8 cellular contexts compared by ENCODE assay signal in the genomic region with DNA sequence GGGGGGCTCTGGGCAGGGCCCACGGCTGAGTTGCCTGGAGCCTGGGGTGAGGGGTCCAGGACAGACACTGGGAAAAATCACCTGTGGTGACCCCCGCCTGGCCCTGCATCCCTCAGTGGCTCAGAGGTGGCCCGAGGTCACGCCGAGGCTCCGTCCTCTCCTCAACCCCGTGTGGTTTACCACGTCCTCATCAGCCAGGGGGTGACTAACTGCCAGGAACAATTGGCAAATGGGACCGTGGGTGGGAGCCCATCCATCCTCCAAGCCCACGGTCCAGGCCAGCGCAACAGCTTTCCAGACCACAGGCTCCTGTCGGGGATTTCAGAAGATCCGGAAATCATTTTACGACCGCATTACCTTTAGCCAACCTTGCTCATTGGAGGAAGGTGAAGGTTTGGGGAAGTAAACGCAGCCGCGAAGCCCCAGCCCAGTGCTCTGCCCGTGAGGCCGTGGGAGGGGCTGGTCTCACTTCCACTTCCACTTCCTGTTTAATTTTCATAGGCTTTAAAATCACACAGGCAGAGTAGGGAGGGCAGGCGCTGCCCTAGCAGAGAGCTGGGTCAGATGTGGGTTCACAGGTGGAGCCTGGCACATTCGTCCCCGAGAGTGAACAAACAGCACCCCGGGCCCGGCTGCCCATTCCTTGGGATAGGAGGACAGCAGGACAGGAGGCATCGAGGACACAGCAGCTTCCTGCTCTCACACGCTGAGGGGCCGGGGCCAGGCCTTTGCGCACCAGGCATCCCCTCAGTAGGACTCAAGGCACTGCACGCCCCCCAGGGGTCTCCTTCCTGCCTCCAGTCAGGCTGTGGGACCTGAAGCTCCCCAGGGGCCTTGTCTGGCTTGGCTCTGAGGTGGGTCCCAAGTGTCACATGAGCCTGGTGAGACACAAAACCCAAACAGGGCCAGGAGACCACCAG. TPM values are rescaled to one million over a fixed set of nuclear protein-coding genes. Genes with fewer than 3 reads are reported as not detected.
DNase-seq lines count a peak whose midpoint lies in the region; ATAC-seq and TF ChIP-seq lines count a peak whose summit lies in the region.

No MANE protein-coding gene starts in this region.

- intact Hi-C loops in aorta (cut with DNase I): no loop called here

- H3K27me3 Mint-ChIP-seq in CD8-positive, alpha-beta memory T cell: peaks cover 7 to 10% of the 10 kb centered on the region in 2 donors
- peaks cover 10% of the 10 kb centered on the region for H3K27me3 Mint-ChIP-seq in activated CD4-positive, alpha-beta memory T cell treated with anti-CD3 and anti-CD28 coated beads, Interleukin-2, amount 10 ng/mL, durations not matched to agents 7 days and 5 days

- H3K4me3 Mint-ChIP-seq in CD8-positive, alpha-beta memory T cell: peak overlapping the region in 6 of 7 donors; percentile 66 to 80 (median 74)
- peak overlapping the region; percentile 56 for H3K4me3 Mint-ChIP-seq in activated CD4-positive, alpha-beta memory T cell treated with anti-CD3 and anti-CD28 coated beads, Interleukin-2, amount 10 ng/mL, durations not matched to agents 7 days and 5 days

- ATAC-seq in GM21390 (IDR thresholded peaks at IDR 0.05; ENCODE audit: unreplicated experiment) (peak; percentile 93), HG03571 (IDR thresholded peaks at IDR 0.05; ENCODE audit: unreplicated experiment) (peak; percentile 91), lung (ENCODE audit: insufficient read depth, low FRiP score) (peak; percentile 63), aorta (ENCODE audit: low FRiP score) (peak; percentile 12)

- peaks cover 3% of the 10 kb centered on the region for H3K27me3 ChIP-seq in CD8-positive, alpha-beta memory T cell (ENCODE audit: insufficient read depth, low read length, poor library complexity, severe bottlenecking)
- H3K27me3 ChIP-seq in lung (ENCODE audit: control insufficient read depth, insufficient read depth): peaks cover 3% of the 10 kb centered on the region
- H3K27me3 ChIP-seq in aorta (ENCODE audit: control insufficient read depth in 1 of 2, insufficient read depth in 2 of 2, low read length in 1 of 2): no peaks in the 10 kb centered on the region

- peak overlapping the region; percentile 60 for H3K4me3 ChIP-seq in CD8-positive, alpha-beta memory T cell (ENCODE audit: low read length)
- H3K4me3 ChIP-seq in lung (no peak overlapping the region), aorta (ENCODE audit: low read length in 2 of 2) (no peak overlapping the region)

- peaks cover 14% of the 10 kb centered on the region for H3K4me1 ChIP-seq in CD8-positive, alpha-beta memory T cell (ENCODE audit: insufficient read depth, low read length)
- H3K4me1 ChIP-seq in lung (ENCODE audit: control insufficient read depth in 2 of 2, insufficient read depth in 2 of 2, low read length in 2 of 2): peaks cover 0 to 2% of the 10 kb centered on the region in 2 donors
- H3K4me1 ChIP-seq in aorta (ENCODE audit: control insufficient read depth in 1 of 2, insufficient read depth in 2 of 2, low read length in 2 of 2): no peaks in the 10 kb centered on the region

- POLR2A ChIA-PET in CD8-positive, alpha-beta memory T cell (lab: Charles Lee): interaction anchor here (1.2 kb wide), 1 partner anchor 71 kb away, joined by 3 read pairs; no protein-coding TSS in a partner anchor
- POLR2A ChIA-PET in activated CD4-positive, alpha-beta memory T cell treated with anti-CD3 and anti-CD28 coated beads, Interleukin-2, amount 10 ng/mL, durations not matched to agents 7 days and 5 days (lab: Charles Lee): interaction anchor here (0.6 to 3.0 kb wide), 9 partner anchors 11 to 335 kb away, joined by 3 to 10 read pairs (median 4); partner anchors contain the start of gene EXOC3

- no peaks in the 10 kb centered on the region for H3K36me3 ChIP-seq in CD8-positive, alpha-beta memory T cell (ENCODE audit: insufficient read depth, low read length)
- no peaks in the 10 kb centered on the region for H3K36me3 ChIP-seq in lung (ENCODE audit: control insufficient read depth in 2 of 2, insufficient read depth in 2 of 2, low read length in 2 of 2)
- H3K36me3 ChIP-seq in aorta (ENCODE audit: control insufficient read depth in 1 of 2, insufficient read depth in 2 of 2, low read length in 1 of 2): no peaks in the 10 kb centered on the region

- H3K4me1 Mint-ChIP-seq in CD8-positive, alpha-beta memory T cell: peaks cover 9 to 26% (median 12%) of the 10 kb centered on the region in 3 donors
- H3K4me1 Mint-ChIP-seq in activated CD4-positive, alpha-beta memory T cell treated with anti-CD3 and anti-CD28 coated beads, Interleukin-2, amount 10 ng/mL, durations not matched to agents 7 days and 5 days: peaks cover 24% of the 10 kb centered on the region

- DNase-seq in CD8-positive, alpha-beta memory T cell: peak in 3 of 5 donors; percentile 26 to 58 (median 38)
- peak; percentile 71 for DNase-seq in activated CD4-positive, alpha-beta memory T cell treated with anti-CD3 and anti-CD28 coated beads, Interleukin-2, amount 10 ng/mL, durations not matched to agents 7 days and 5 days
- DNase-seq in lung (ENCODE audit: low spot score) (peak; percentile 60), aorta (peak; percentile 77 to 81), DMS53 treated with DMSO at 0.1 percent for 48 hours (lab: John Stamatoyannopoulos, UW; ENCODE audit: unreplicated experiment) (no peak), NCI-H345 treated with DMSO at 0.1 percent for 48 hours (lab: John Stamatoyannopoulos, UW; ENCODE audit: unreplicated experiment) (no peak)

- H3K9me3 ChIP-seq in CD8-positive, alpha-beta memory T cell (ENCODE audit: low read length): no peaks in the 10 kb centered on the region
- H3K9me3 ChIP-seq in lung (ENCODE audit: control insufficient read depth in 2 of 2, insufficient read depth in 1 of 2, low read length in 1 of 2) (peaks cover 0 to 8% of the 10 kb centered on the region in 2 donors), aorta (ENCODE audit: control insufficient read depth, low read length) (no peaks in the 10 kb centered on the region)

- CTCF ChIA-PET in CD8-positive, alpha-beta memory T cell (lab: Charles Lee): interaction anchor here (0.8 to 0.9 kb wide), 2 partner anchors 12 to 71 kb away, joined by 3 read pairs; no protein-coding TSS in a partner anchor
- CTCF ChIA-PET in activated CD4-positive, alpha-beta memory T cell treated with anti-CD3 and anti-CD28 coated beads, Interleukin-2, amount 10 ng/mL, durations not matched to agents 7 days and 5 days (lab: Charles Lee): no interaction called here

- H3K27ac ChIP-seq in CD8-positive, alpha-beta memory T cell (ENCODE audit: low read depth, low read length): no peak overlapping the region
- H3K27ac ChIP-seq in lung (ENCODE audit: low read depth in 1 of 2, low read length in 1 of 2): no peak overlapping the region
- H3K27ac ChIP-seq in aorta (ENCODE audit: low read depth in 1 of 2, low read length in 2 of 2): no peak overlapping the region

- 38 to 51% methylated on average over 30 of the region's 30 CpGs for WGBS in lung, 2 donors
- 79 to 84% methylated on average over 30 of the region's 30 CpGs for WGBS in aorta, 2 donors

- H3K9me3 Mint-ChIP-seq in CD8-positive, alpha-beta memory T cell: no peaks in the 10 kb centered on the region
- H3K9me3 Mint-ChIP-seq in activated CD4-positive, alpha-beta memory T cell treated with anti-CD3 and anti-CD28 coated beads, Interleukin-2, amount 10 ng/mL, durations not matched to agents 7 days and 5 days: no peaks in the 10 kb centered on the region

- peaks cover 0 to under 1% (median 0%) of the 10 kb centered on the region in 3 donors for H3K36me3 Mint-ChIP-seq in CD8-positive, alpha-beta memory T cell
- H3K36me3 Mint-ChIP-seq in activated CD4-positive, alpha-beta memory T cell treated with anti-CD3 and anti-CD28 coated beads, Interleukin-2, amount 10 ng/mL, durations not matched to agents 7 days and 5 days (ENCODE audit: low read depth): no peaks in the 10 kb centered on the region

- no peak for TF ChIP-seq CTCF in lung (IDR thresholded peaks at IDR 0.05; ENCODE audit: control extremely low read depth, extremely low read depth)

- peak overlapping the region in 7 of 8 donors; percentile 36 to 83 (median 76) for H3K27ac Mint-ChIP-seq in CD8-positive, alpha-beta memory T cell
- H3K27ac Mint-ChIP-seq in activated CD4-positive, alpha-beta memory T cell treated with anti-CD3 and anti-CD28 coated beads, Interleukin-2, amount 10 ng/mL, durations not matched to agents 7 days and 5 days: peak overlapping the region; percentile 68

RNA-seq across cellular contexts. Expression of gene SLC9A3, which starts 19.8 kb away (rescaled TPM):
- 1 to 10 TPM; 2.4 to 2.6 TPM for total RNA-seq in CD8-positive, alpha-beta memory T cell
- polyA plus RNA-seq in CD8-positive, alpha-beta memory T cell: 2.5 TPM
- total RNA-seq in activated CD4-positive, alpha-beta memory T cell treated with anti-CD3 and anti-CD28 coated beads, Interleukin-2, amount 10 ng/mL, durations not matched to agents 7 days and 5 days: 1 to 10 TPM; 1.2 to 1.6 TPM
- total RNA-seq in lung (1 to 10 TPM; 1.3 to 3.8 TPM), aorta (under 1 TPM; 0.93 to 0.97 TPM)
- polyA plus RNA-seq in lung (1 to 10 TPM in 1 of 2 donors, under 1 TPM in 1; 0.94 to 1.8 TPM), aorta (1 to 10 TPM in 1 of 2 donors, under 1 TPM in 1; 0.59 to 4.3 TPM)

Comparison
In these comparisons a context has a peak if more than half of its experiments do, and no peak if none do; other contexts are left out.
1. DNase-seq: peak in CD8-positive, alpha-beta memory T cell (3 of 5), activated CD4-positive, alpha-beta memory T cell treated with anti-CD3 and anti-CD28 coated beads, Interleukin-2, amount 10 ng/mL, durations not matched to agents 7 days and 5 days (single experiment), lung (single experiment) and aorta (2 of 2); none in DMS53 treated with DMSO at 0.1 percent for 48 hours (single experiment) and NCI-H345 treated with DMSO at 0.1 percent for 48 hours (single experiment).
2. ATAC-seq: peak in every context shown above with its lines; median percentile 93 in GM21390; 91 in HG03571; 63 in lung; 12 in aorta.